28 cellular contexts compared by ENCODE assay signal in the genomic region with DNA sequence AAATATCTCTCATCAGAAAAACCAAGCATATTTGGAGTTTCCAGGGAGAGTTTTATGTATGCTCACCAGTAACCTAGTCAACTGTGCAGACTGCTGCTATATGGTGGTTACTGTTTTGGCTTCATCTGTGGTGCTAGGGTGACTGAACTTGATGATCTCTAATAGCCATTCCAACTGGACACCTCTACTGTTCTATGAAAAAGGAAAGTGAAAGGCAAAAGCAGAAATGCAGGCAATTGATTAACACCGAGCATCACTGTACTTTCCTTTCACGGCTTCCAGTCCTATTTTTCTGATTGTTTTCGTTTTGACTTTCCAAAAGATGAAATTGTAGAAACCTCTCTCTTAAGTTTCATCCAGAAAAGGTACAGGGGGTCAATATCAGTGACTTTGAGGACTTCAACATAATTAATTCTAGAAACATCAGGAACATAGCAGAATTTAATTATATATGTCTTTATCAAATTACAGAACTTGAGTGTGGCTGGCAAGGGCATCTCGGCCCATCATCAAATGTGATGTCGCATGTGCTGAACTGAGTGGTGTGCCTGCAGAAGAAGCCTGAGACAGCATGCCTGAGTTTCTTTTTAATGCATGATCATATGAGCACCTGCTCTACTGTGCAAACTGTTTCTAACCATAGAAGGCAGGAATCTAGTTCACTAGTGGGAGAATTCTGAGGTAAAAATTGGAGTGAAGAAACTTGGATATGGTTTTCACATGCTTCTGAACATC.
DNase-seq lines count a peak whose midpoint lies in the region; ATAC-seq and TF ChIP-seq lines count a peak whose summit lies in the region.
"Had no signal": no experiment of that assay in that cellular context is flagged by ENCODE, and none has a peak within 500 bp of the region (broad histone marks: within the 10 kb centered on the region; RNA-seq: fewer than 3 reads in every experiment).

No MANE protein-coding gene starts in this region.

- H3K9ac ChIP-seq in parathyroid adenoma: no peak overlapping the region
- H3K9ac ChIP-seq: BLaER1 treated with 17β-estradiol and CSF1 and Interleukin-3, amounts not matched to agents 10 nM and 100 nM had no signal

- peaks cover 6% of the 10 kb centered on the region for H3K4me1 ChIP-seq in parathyroid adenoma
- H3K4me1 ChIP-seq: BLaER1 treated with 17β-estradiol and CSF1 and Interleukin-3, amounts not matched to agents 10 nM and 100 nM; left lung had no signal

- DNase-seq in SKM-1 (lab: John Stamatoyannopoulos, UW; ENCODE audit: unreplicated experiment): no peak
- DNase-seq in posterior vena cava (ENCODE audit: low spot score): no peak
- DNase-seq: activated CD4-positive, alpha-beta memory T cell treated with anti-CD3 and anti-CD28 coated beads, Interleukin-2, amount 10 ng/mL, durations not matched to agents 7 days and 5 days; activated CD8-positive, alpha-beta memory T cell treated with anti-CD3 and anti-CD28 coated beads, Interleukin-2, amount 50 U/mL, for 4 hours; activated naive CD4-positive, alpha-beta T cell; activated naive CD8-positive, alpha-beta T cell treated with anti-CD3 and anti-CD28 coated beads, Interleukin-2, amount 50 U/mL, for 24 hours; caudate nucleus; cortex of kidney; DMS153; endodermal cell; GOT3; left lung; MM.1S; NCI-H1930; NCI-H2171 treated with DMSO at 0.1 percent for 48 hours; NCI-H524 treated with DMSO at 0.1 percent for 48 hours; posterior cingulate gyrus; right cardiac atrium; stimulated activated naive CD8-positive, alpha-beta T cell treated with anti-CD3 and anti-CD28 coated beads, Interleukin-15, amount 100 ng/mL, for 72 hours; T-helper 9 cell had no signal

- H3K79me2 ChIP-seq in parathyroid adenoma: no peaks in the 10 kb centered on the region

- no peak overlapping the region for H3K4me2 ChIP-seq in parathyroid adenoma (ENCODE audit: low read length)
- H3K4me2 ChIP-seq: BLaER1 treated with 17β-estradiol and CSF1 and Interleukin-3, amounts not matched to agents 10 nM and 100 nM had no signal

- ATAC-seq in GM18867 (IDR thresholded peaks at IDR 0.05; ENCODE audit: unreplicated experiment) (peak; percentile 81), GM21367 (IDR thresholded peaks at IDR 0.05; ENCODE audit: unreplicated experiment) (peak; percentile 47), HG03457 (IDR thresholded peaks at IDR 0.05; ENCODE audit: unreplicated experiment) (peak; percentile 69), HG03571 (IDR thresholded peaks at IDR 0.05; ENCODE audit: unreplicated experiment) (no peak)
- ATAC-seq: activated naive CD8-positive, alpha-beta T cell treated with anti-CD3 and anti-CD28 coated beads, Interleukin-2, amount 50 U/mL, for 24 hours; left lung; right cardiac atrium; Right ventricle myocardium inferior; stimulated activated naive CD8-positive, alpha-beta T cell treated with anti-CD3 and anti-CD28 coated beads, Interleukin-15, amount 100 ng/mL, for 72 hours had no signal

- no peak overlapping the region for H3K4me3 ChIP-seq in parathyroid adenoma (ENCODE audit: low read depth, low read length)
- H3K4me3 ChIP-seq: BLaER1 treated with 17β-estradiol and CSF1 and Interleukin-3, amounts not matched to agents 10 nM and 100 nM; left lung; thoracic aorta had no signal

- no peak for TF ChIP-seq CTCF in parathyroid adenoma (IDR thresholded peaks at IDR 0.05)

- no peaks in the 10 kb centered on the region for H3K27me3 ChIP-seq in parathyroid adenoma (ENCODE audit: control insufficient read depth, insufficient read depth, low read length)
- H3K27me3 ChIP-seq: BLaER1 treated with 17β-estradiol and CSF1 and Interleukin-3, amounts not matched to agents 10 nM and 100 nM; left lung had no signal

- H3K36me3 ChIP-seq in parathyroid adenoma (ENCODE audit: control insufficient read depth, insufficient read depth, low read length): no peaks in the 10 kb centered on the region
- H3K36me3 ChIP-seq: BLaER1 treated with 17β-estradiol and CSF1 and Interleukin-3, amounts not matched to agents 10 nM and 100 nM; left lung; thoracic aorta had no signal

- no peaks in the 10 kb centered on the region for H3K9me3 ChIP-seq in parathyroid adenoma (ENCODE audit: control insufficient read depth, low read length)
- H3K9me3 ChIP-seq: thoracic aorta had no signal

- H3K27ac ChIP-seq in parathyroid adenoma: no peak overlapping the region
- H3K27ac ChIP-seq: BLaER1 treated with 17β-estradiol and CSF1 and Interleukin-3, amounts not matched to agents 10 nM and 100 nM; left lung; thoracic aorta had no signal

- intact Hi-C loops in posterior vena cava (cut with DNase I): no loop called here

- H2AFZ ChIP-seq in parathyroid adenoma: peak overlapping the region; percentile 19
